In genomic region chr1:155174334-155175280, GRCh38 we compare ENCODE assay signal across 6 cellular contexts. TPM values are rescaled to one million over a fixed set of nuclear protein-coding genes. Genes with fewer than 3 reads are reported as not detected.
A peak's percentile ranks its signal among the peaks of the same experiment; 100 is the strongest.
DNase-seq lines count a peak whose midpoint lies in the region; ATAC-seq lines count a peak whose summit lies in the region.

No MANE protein-coding gene starts in this region.

- no peak for ATAC-seq in HG02885 (IDR thresholded peaks at IDR 0.05; ENCODE audit: poor library complexity, unreplicated experiment)

- DNase-seq in GM03348 (ENCODE audit: low spot score) (peak; percentile 57), SK-N-DZ (ENCODE audit: low spot score) (peak; percentile 82), dermis blood vessel endothelial cell (peak; percentile 36), putamen (ENCODE audit: low spot score) (peak; percentile 55), HCEC 1CT (no peak)

RNA-seq across cellular contexts. Expression of gene TRIM46, which starts 1.0 kb away (rescaled TPM):
- 14.8 and 16.9 TPM in 2 replicates for polyA plus RNA-seq in SK-N-DZ (2014; cell fraction: cytosol; rRNA removed)
- polyA plus RNA-seq in SK-N-DZ (2014; cell fraction: nucleus; rRNA removed), result 40.2 and 65.8 TPM in 2 replicates
- total RNA-seq in dermis blood vessel endothelial cell, result 4.1 and 4.7 TPM in 2 replicates

RNA-seq across cellular contexts. Expression of gene KRTCAP2, which starts 1.5 kb away (rescaled TPM):
- polyA plus RNA-seq in SK-N-DZ (2014; cell fraction: cytosol; rRNA removed), result 134 and 157 TPM in 2 replicates
- 147 and 176 TPM in 2 replicates for polyA plus RNA-seq in SK-N-DZ (2014; cell fraction: nucleus; rRNA removed)
- 64.4 and 128 TPM in 2 replicates for total RNA-seq in dermis blood vessel endothelial cell

RNA-seq across cellular contexts. Expression of gene THBS3, which starts 33.1 kb away (rescaled TPM):
- 18.6 and 19.3 TPM in 2 replicates for polyA plus RNA-seq in SK-N-DZ (2014; cell fraction: cytosol; rRNA removed)
- polyA plus RNA-seq in SK-N-DZ (2014; cell fraction: nucleus; rRNA removed), result 161 and 164 TPM in 2 replicates
- total RNA-seq in dermis blood vessel endothelial cell, result 15.9 and 16.2 TPM in 2 replicates

RNA-seq across cellular contexts. Expression of gene MTX1, which starts 33.9 kb away (rescaled TPM):
- 83.7 and 106 TPM in 2 replicates for polyA plus RNA-seq in SK-N-DZ (2014; cell fraction: cytosol; rRNA removed)
- polyA plus RNA-seq in SK-N-DZ (2014; cell fraction: nucleus; rRNA removed), result 77.1 and 99.5 TPM in 2 replicates
- 49.3 and 50.2 TPM in 2 replicates for total RNA-seq in dermis blood vessel endothelial cell

RNA-seq across cellular contexts. Expression of gene DPM3, which starts 34.3 kb away (rescaled TPM):
- 102 and 118 TPM in 2 replicates for polyA plus RNA-seq in SK-N-DZ (2014; cell fraction: cytosol; rRNA removed)
- polyA plus RNA-seq in SK-N-DZ (2014; cell fraction: nucleus; rRNA removed), result 110 and 199 TPM in 2 replicates
- total RNA-seq in dermis blood vessel endothelial cell, result 16.1 and 41.4 TPM in 2 replicates
